In the genomic region with DNA sequence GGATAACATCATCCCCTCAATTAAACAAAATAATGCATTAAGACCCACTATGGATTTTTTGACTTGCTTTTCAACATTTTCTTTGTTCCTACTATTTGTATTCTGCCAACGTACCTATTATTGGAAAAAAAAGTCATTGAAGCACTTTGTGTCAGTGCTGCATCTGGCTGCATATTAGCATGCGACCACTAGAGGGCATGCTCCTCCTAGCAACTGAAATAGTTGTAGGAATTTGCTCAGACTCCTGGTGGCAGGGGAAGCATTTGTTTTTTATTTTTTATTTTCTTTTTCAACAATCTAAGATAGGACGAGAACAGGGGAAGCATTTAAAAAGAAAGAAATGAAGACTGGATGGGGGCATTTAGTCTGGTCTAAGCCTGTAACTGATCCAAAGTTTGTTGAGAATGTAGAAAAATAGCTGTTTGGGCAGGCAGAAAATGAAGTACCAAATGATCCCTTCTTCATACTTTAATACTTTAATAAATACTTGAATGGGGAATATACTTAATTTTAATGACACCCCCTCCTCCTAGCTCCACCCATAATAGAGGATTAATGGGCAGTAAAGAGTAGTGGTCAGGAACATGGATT, we compare ENCODE assay signal across 9 cellular contexts. TPM values are rescaled to one million over a fixed set of nuclear protein-coding genes. Genes with fewer than 3 reads are reported as not detected.
DNase-seq lines count a peak whose midpoint lies in the region; ATAC-seq, FAIRE-seq and TF ChIP-seq lines count a peak whose summit lies in the region.
"Had no signal": no experiment of that assay in that cellular context is flagged by ENCODE, and none has a peak within 500 bp of the region (broad histone marks: within the 10 kb centered on the region; RNA-seq: fewer than 3 reads in every experiment).

No MANE protein-coding gene starts in this region.

- H2BK15ac ChIP-seq in H1 (ENCODE audit: low read length): no peak overlapping the region
- no peak overlapping the region for H2BK15ac ChIP-seq in mesendoderm (replicated peaks; ENCODE audit: low read depth)

- no peak overlapping the region for H2BK12ac ChIP-seq in H1 (ENCODE audit: low read depth, low read length)

- peak; percentile 98 for FAIRE-seq in H1 (lab: Jason Lieb, UNC)

- no peak overlapping the region for H4K91ac ChIP-seq in H1 (replicated peaks; ENCODE audit: insufficient read length, low read length)

- no peaks in the 10 kb centered on the region for H3K36me3 ChIP-seq in H1 (ENCODE audit: control insufficient read depth in 2 of 4, insufficient read depth in 4 of 4, low read length in 3 of 4)
- H3K36me3 ChIP-seq in mesendoderm (ENCODE audit: control insufficient read depth, insufficient read depth, low read length): no peaks in the 10 kb centered on the region

- peak overlapping the region; percentile 52; the same call in 1 of the 2 replicates for H2AFZ ChIP-seq in H1 (ENCODE audit: low read length)

- H3K4me3 ChIP-seq in H1 (ENCODE audit: extremely low read depth in 1 of 4, insufficient read depth in 2 of 4, low read depth in 3 of 4, low read length in 4 of 4) (no peak overlapping the region), mesendoderm (ENCODE audit: low read length) (no peak overlapping the region)

- H3K23ac ChIP-seq in H1 (ENCODE audit: insufficient read length) (no peak overlapping the region), mesendoderm (ENCODE audit: low read length) (no peak overlapping the region)

- H3K79me1 ChIP-seq in H1 (ENCODE audit: low read depth, low read length) (no peaks in the 10 kb centered on the region), mesendoderm (ENCODE audit: low read length) (no peaks in the 10 kb centered on the region)

- H3K4me2 ChIP-seq in H1 (ENCODE audit: insufficient read depth in 1 of 2, low read depth in 2 of 2, low read length in 2 of 2): no peak overlapping the region
- H3K4me2 ChIP-seq in mesendoderm (ENCODE audit: low read length): no peak overlapping the region

- no peak overlapping the region for H3K9ac ChIP-seq in H1 (replicated peaks in 1 of 4; ENCODE audit: extremely low read depth in 1 of 4, low read depth in 3 of 4, low read length in 3 of 4)
- H3K9ac ChIP-seq in mesendoderm (ENCODE audit: low read length): no peak overlapping the region

- ATAC-seq in HG02798 (IDR thresholded peaks at IDR 0.05; ENCODE audit: poor library complexity, unreplicated experiment) (peak; percentile 55), GM19455 (IDR thresholded peaks at IDR 0.05; ENCODE audit: unreplicated experiment) (no peak)

- H3K4ac ChIP-seq in H1 (replicated peaks; ENCODE audit: insufficient read length, low read depth, low read length) (no peak overlapping the region), mesendoderm (ENCODE audit: low read depth, low read length) (no peak overlapping the region)

- H4K8ac ChIP-seq in H1 (ENCODE audit: extremely low read depth, insufficient read depth, low read length) (no peak overlapping the region), mesendoderm (ENCODE audit: low read depth, low read length) (no peak overlapping the region)

- H3K14ac ChIP-seq in H1 (ENCODE audit: insufficient read length): no peak overlapping the region

- TF ChIP-seq RAD21 in H1 (IDR thresholded peaks at IDR 0.05 in 1 of 2, conservative IDR thresholded peaks at IDR 0.05 in 1 of 2; ENCODE audit: low read depth in 2 of 2, low read length in 2 of 2): peak; percentile 99

- no peak overlapping the region for H3K18ac ChIP-seq in H1 (ENCODE audit: extremely low read depth, low read length)
- no peak overlapping the region for H3K18ac ChIP-seq in mesendoderm (ENCODE audit: low read length)

- DNase-seq in COR-L47 (lab: John Stamatoyannopoulos, UW): peak; percentile 9
- peak; percentile 26 to 72 for DNase-seq in NOMO-1 (lab: John Stamatoyannopoulos, UW; ENCODE audit: unreplicated experiment in 2 of 2)
- DNase-seq in activated CD8-positive, alpha-beta memory T cell treated with anti-CD3 and anti-CD28 coated beads for 24 hours: peak; percentile 84
- peak; percentile 23 to 86 for DNase-seq in H1 (ENCODE audit: low read depth in 1 of 2, low spot score in 2 of 2)
- DNase-seq in mesendoderm: peak; percentile 81
- DNase-seq in stimulated activated CD8-positive, alpha-beta memory T cell treated with anti-CD3 and anti-CD28 coated beads, Interleukin-15, amount 100 ng/mL, for 24 hours (ENCODE audit: low read depth): peak; percentile 50

- POLR2A ChIA-PET in H1 (lab: Charles Lee; ENCODE audit: partially characterized antibody): no interaction called here

- H3K9me3 ChIP-seq in H1 (ENCODE audit: insufficient read depth in 2 of 2, low read depth in 1 of 2, low read length in 1 of 2): no peaks in the 10 kb centered on the region; a peak in 1 of 4 replicates

- no peaks in the 10 kb centered on the region for H3K23me2 ChIP-seq in H1 (ENCODE audit: low read depth, low read length)

- H3K4me1 ChIP-seq in H1 (replicated peaks in 1 of 4; ENCODE audit: control insufficient read depth in 3 of 4, insufficient read depth in 4 of 4, low read length in 3 of 4): no peaks in the 10 kb centered on the region
- H3K4me1 ChIP-seq in mesendoderm (ENCODE audit: control insufficient read depth, low read depth, low read length): no peaks in the 10 kb centered on the region

- peak; percentile 15 to 99 (median 94) for TF ChIP-seq CTCF in H1 (IDR thresholded peaks at IDR 0.05; ENCODE audit: control extremely low read depth in 1 of 3, insufficient read depth in 1 of 3, low read depth in 1 of 3, low read length in 3 of 3)

- no peak overlapping the region for H2BK20ac ChIP-seq in H1 (ENCODE audit: low read length)

- 25% methylated on average over 3 of the region's 3 CpGs; no CpG with 5 or more reads in 1 of the 2 experiments for WGBS in H1 (ENCODE audit: extremely low coverage in 1 of 2, insufficient coverage in 1 of 2, insufficient read length in 1 of 2, insufficient replicate concordance in 2 of 2, low coverage in 1 of 2, low lambda C conversion rate in 2 of 2, missing lambda C conversion rate in 1 of 2), 2 experiments
- WGBS in mesendoderm (ENCODE audit: extremely low coverage, insufficient coverage, low lambda C conversion rate): no CpG with 5 or more reads among the region's 3 CpGs

- H3K79me2 ChIP-seq in H1 (ENCODE audit: control insufficient read depth in 1 of 2, insufficient read depth in 2 of 2, low read length in 2 of 2) (no peaks in the 10 kb centered on the region), mesendoderm (ENCODE audit: control insufficient read depth, insufficient read depth, low read length) (no peaks in the 10 kb centered on the region)

- no peak for TF ChIP-seq POLR2A in H1 (IDR thresholded peaks at IDR 0.05; ENCODE audit: control extremely low read depth in 1 of 2, low read depth in 2 of 2, low read length in 2 of 2)

- H4K20me1 ChIP-seq in H1 (replicated peaks in 1 of 2; ENCODE audit: control insufficient read depth in 1 of 2, insufficient read depth in 2 of 2, low read length in 2 of 2): no peaks in the 10 kb centered on the region

- H2AK5ac ChIP-seq in H1 (ENCODE audit: low read depth, low read length) (no peak overlapping the region), mesendoderm (ENCODE audit: low read length) (no peak overlapping the region)

- H3K27me3 ChIP-seq in H1 (replicated peaks in 1 of 4; ENCODE audit: control insufficient read depth in 3 of 4, extremely low read depth in 1 of 4, insufficient read depth in 3 of 4, low read length in 3 of 4): no peaks in the 10 kb centered on the region
- no peaks in the 10 kb centered on the region for H3K27me3 ChIP-seq in mesendoderm (ENCODE audit: insufficient read depth, low read length, poor library complexity)

- H4K5ac ChIP-seq in H1 (ENCODE audit: insufficient read length, low read depth, low read length) (peak overlapping the region; percentile 30), mesendoderm (ENCODE audit: low read length) (no peak overlapping the region)

- H3K27ac ChIP-seq in H1 (ENCODE audit: low read depth, low read length) (no peak overlapping the region), mesendoderm (ENCODE audit: low read depth, low read length) (no peak overlapping the region)

- H2BK120ac ChIP-seq in H1 (replicated peaks; ENCODE audit: low read depth, low read length) (no peak overlapping the region), mesendoderm (ENCODE audit: low read depth, low read length) (no peak overlapping the region)

- H3K56ac ChIP-seq in H1 (replicated peaks; ENCODE audit: insufficient read length, low read depth, low read length) (no peak overlapping the region), mesendoderm (ENCODE audit: low read length) (no peak overlapping the region)

- CTCF ChIA-PET in H1 (lab: Charles Lee; ENCODE audit: partially characterized antibody): interaction anchor here (0.7 to 6.7 kb wide), 19 partner anchors 10 to 466 kb away, joined by 3 to 46 read pairs (median 4); a partner anchor contains a TSS

- TF ChIP-seq EP300 in H1 (IDR thresholded peaks at IDR 0.05; ENCODE audit: borderline replicate concordance in 1 of 2, low read depth in 2 of 2, low read length in 2 of 2): no peak

- H2BK5ac ChIP-seq in H1 (ENCODE audit: low read depth, low read length) (no peak overlapping the region), mesendoderm (ENCODE audit: low read length) (no peak overlapping the region)

RNA-seq across cellular contexts. Expression of a gene that starts 14.5 kb away (rescaled TPM):
- 0.41 TPM in 1 of 2 replicates, not detected in the other for total RNA-seq in H1 (2021; fragmentation: NEBNext Ultra II Directional; extraction: Animal tissue kit (Norgen Biotek cat#: 25700))
- 0.44 TPM in 1 of 2 replicates, not detected in the other for polyA plus RNA-seq in H1 (2011; rRNA removed)
- 0.36 TPM for polyA plus RNA-seq in H1 (2011; cell fraction: cytosol; rRNA removed)
- polyA plus RNA-seq in H1 (2011; cell fraction: nucleus; rRNA removed): not detected
- polyA plus RNA-seq in H1 (2012, experiment 1 of 2): 0.36 to 0.56 TPM in 2 of 4 replicates, not detected in the others
- polyA plus RNA-seq in H1 (2012, experiment 2 of 2): not detected
- 0.10 TPM for polyA plus RNA-seq in H1 (2013, experiment 1 of 2)
- 0.07 TPM for polyA plus RNA-seq in H1 (2013, experiment 2 of 2)
- not detected in 2 replicates for polyA minus RNA-seq in H1 (2011; rRNA and poly(A)+ RNA removed)
- polyA minus RNA-seq in H1 (2011; cell fraction: cytosol; rRNA and poly(A)+ RNA removed): not detected
- polyA minus RNA-seq in H1 (2011; cell fraction: nucleus; rRNA and poly(A)+ RNA removed): not detected
- 0.08 TPM for polyA plus RNA-seq in mesendoderm (2013, experiment 1 of 2)
- 0.07 TPM for polyA plus RNA-seq in mesendoderm (2013, experiment 2 of 2)

RNA-seq across cellular contexts. Expression of a gene that starts 26.8 kb away (rescaled TPM):
- total RNA-seq in H1 (2021; fragmentation: NEBNext Ultra II Directional; extraction: Animal tissue kit (Norgen Biotek cat#: 25700)): 22.1 and 23.4 TPM in 2 replicates
- polyA plus RNA-seq in H1 (2011; rRNA removed): 17.3 and 18.6 TPM in 2 replicates
- polyA plus RNA-seq in H1 (2011; cell fraction: cytosol; rRNA removed): 24.6 TPM
- 16.6 TPM for polyA plus RNA-seq in H1 (2011; cell fraction: nucleus; rRNA removed)
- 15.1 to 18.0 TPM (median 15.7 TPM) in 4 replicates for polyA plus RNA-seq in H1 (2012, experiment 1 of 2)
- 6.1 TPM for polyA plus RNA-seq in H1 (2012, experiment 2 of 2)
- 12.0 TPM for polyA plus RNA-seq in H1 (2013, experiment 1 of 2)
- 11.4 TPM for polyA plus RNA-seq in H1 (2013, experiment 2 of 2)
- 24.8 and 32.9 TPM in 2 replicates for polyA minus RNA-seq in H1 (2011; rRNA and poly(A)+ RNA removed)
- polyA minus RNA-seq in H1 (2011; cell fraction: cytosol; rRNA and poly(A)+ RNA removed): 27.3 TPM
- 21.3 TPM for polyA minus RNA-seq in H1 (2011; cell fraction: nucleus; rRNA and poly(A)+ RNA removed)
- polyA plus RNA-seq in mesendoderm (2013, experiment 1 of 2): 16.1 TPM
- 16.1 TPM for polyA plus RNA-seq in mesendoderm (2013, experiment 2 of 2)

RNA-seq across cellular contexts. Expression of a gene that starts 42.7 kb away (rescaled TPM):
- total RNA-seq in H1 (2021; fragmentation: NEBNext Ultra II Directional; extraction: Animal tissue kit (Norgen Biotek cat#: 25700)): not detected in 2 replicates
- polyA plus RNA-seq in H1 (2011; rRNA removed): not detected in 2 replicates
- polyA plus RNA-seq in H1 (2011; cell fraction: cytosol; rRNA removed): not detected
- polyA plus RNA-seq in H1 (2011; cell fraction: nucleus; rRNA removed): not detected
- polyA plus RNA-seq in H1 (2012, experiment 1 of 2): not detected in 4 replicates
- not detected for polyA plus RNA-seq in H1 (2012, experiment 2 of 2)
- polyA plus RNA-seq in H1 (2013, experiment 1 of 2): not detected
- not detected for polyA plus RNA-seq in H1 (2013, experiment 2 of 2)
- not detected in 2 replicates for polyA minus RNA-seq in H1 (2011; rRNA and poly(A)+ RNA removed)
- not detected for polyA minus RNA-seq in H1 (2011; cell fraction: cytosol; rRNA and poly(A)+ RNA removed)
- not detected for polyA minus RNA-seq in H1 (2011; cell fraction: nucleus; rRNA and poly(A)+ RNA removed)
- polyA plus RNA-seq in mesendoderm (2013, experiment 1 of 2): not detected
- not detected for polyA plus RNA-seq in mesendoderm (2013, experiment 2 of 2)

RNA-seq across cellular contexts. Expression of a gene that starts 47.9 kb away (rescaled TPM):
- not detected in 2 replicates for total RNA-seq in H1 (2021; fragmentation: NEBNext Ultra II Directional; extraction: Animal tissue kit (Norgen Biotek cat#: 25700))
- polyA plus RNA-seq in H1 (2011; rRNA removed): not detected in 2 replicates
- polyA plus RNA-seq in H1 (2011; cell fraction: cytosol; rRNA removed): not detected
- polyA plus RNA-seq in H1 (2011; cell fraction: nucleus; rRNA removed): not detected
- polyA plus RNA-seq in H1 (2012, experiment 1 of 2): not detected in 4 replicates
- not detected for polyA plus RNA-seq in H1 (2012, experiment 2 of 2)
- polyA plus RNA-seq in H1 (2013, experiment 1 of 2): not detected
- not detected for polyA plus RNA-seq in H1 (2013, experiment 2 of 2)
- polyA minus RNA-seq in H1 (2011; rRNA and poly(A)+ RNA removed): not detected in 2 replicates
- not detected for polyA minus RNA-seq in H1 (2011; cell fraction: cytosol; rRNA and poly(A)+ RNA removed)
- not detected for polyA minus RNA-seq in H1 (2011; cell fraction: nucleus; rRNA and poly(A)+ RNA removed)
- not detected for polyA plus RNA-seq in mesendoderm (2013, experiment 1 of 2)
- not detected for polyA plus RNA-seq in mesendoderm (2013, experiment 2 of 2)
- total RNA-seq: activated CD8-positive, alpha-beta memory T cell treated with anti-CD3 and anti-CD28 coated beads for 36 hours had no signal

Comparison
In these comparisons a context has a peak if more than half of its experiments do, and no peak if none do; other contexts are left out.
1. DNase-seq: peak in every context shown above with its lines; median percentile 84 in activated CD8-positive, alpha-beta memory T cell treated with anti-CD3 and anti-CD28 coated beads for 24 hours; 81 in mesendoderm; 54 in H1; 50 in stimulated activated CD8-positive, alpha-beta memory T cell treated with anti-CD3 and anti-CD28 coated beads, Interleukin-15, amount 100 ng/mL, for 24 hours; 49 in NOMO-1; 9 in COR-L47.